ENCODE assay signal across 8 cellular contexts in genomic region chr7:39741942-39742623, GRCh38.
DNase-seq lines count a peak whose midpoint lies in the region; ATAC-seq, FAIRE-seq and TF ChIP-seq lines count a peak whose summit lies in the region.

No MANE protein-coding gene starts in this region.

- peak; percentile 83 for ATAC-seq in CD8-positive, alpha-beta T cell
- ATAC-seq in PC-3 = peak; percentile 19; the same call in 1 of the 2 replicates
- ATAC-seq in lower lobe of right lung = peak; percentile 75 to 83

- TF ChIP-seq CTCF in CD8-positive, alpha-beta T cell (IDR thresholded peaks at IDR 0.05) = peak; percentile 55
- TF ChIP-seq CTCF in PC-3 (conservative IDR thresholded peaks at IDR 0.05; ENCODE audit: low read depth, low read length) = peak; percentile 65
- peak; percentile 22 for TF ChIP-seq CTCF in astrocyte of the cerebellum (IDR thresholded peaks at IDR 0.05; ENCODE audit: low read depth, low read length, missing control alignments)
- TF ChIP-seq CTCF in lower lobe of right lung (IDR thresholded peaks at IDR 0.05) = peak; percentile 73
- TF ChIP-seq CTCF in thyroid gland (IDR thresholded peaks at IDR 0.05) = peak in 2 of 6 experiments; percentile 24 to 29

- TF ChIP-seq POLR2A in H54 (IDR thresholded peaks at IDR 0.05; ENCODE audit: low read depth, low read length) (no peak), thyroid gland (IDR thresholded peaks at IDR 0.05) (no peak)

- H3F3A ChIP-seq in PC-3 (ENCODE audit: low read length, unreplicated experiment) = no peaks in the 10 kb centered on the region

- no peaks in the 10 kb centered on the region for H3K36me3 ChIP-seq in CD8-positive, alpha-beta T cell (ENCODE audit: insufficient read depth, low read length)
- no peaks in the 10 kb centered on the region for H3K36me3 ChIP-seq in PC-3 (ENCODE audit: low read depth, low read length)
- H3K36me3 ChIP-seq in lower lobe of right lung = no peaks in the 10 kb centered on the region
- H3K36me3 ChIP-seq in thyroid gland = no peaks in the 10 kb centered on the region

- no peaks in the 10 kb centered on the region for H3K79me2 ChIP-seq in PC-3 (ENCODE audit: low read length)

- H3K4me3 ChIP-seq in CD8-positive, alpha-beta T cell (ENCODE audit: low read depth, low read length) = no peak overlapping the region
- H3K4me3 ChIP-seq in PC-3 (ENCODE audit: low read length) = no peak overlapping the region
- no peak overlapping the region for H3K4me3 ChIP-seq in astrocyte of the cerebellum (ENCODE audit: low read depth, low read length)
- no peak overlapping the region for H3K4me3 ChIP-seq in lower lobe of right lung
- H3K4me3 ChIP-seq in thyroid gland (replicated peaks in 1 of 3) = no peak overlapping the region

- POLR2A ChIA-PET in CD8-positive, alpha-beta T cell (lab: Charles Lee) = interaction anchor here (1.2 kb wide), 1 partner anchor 119 kb away, joined by 4 read pairs; the partner anchor contains the start of gene RALA
- POLR2A ChIA-PET in PC-3 (lab: Charles Lee; ENCODE audit: unreplicated experiment) = no interaction called here

- H3K9me2 ChIP-seq in PC-3 (replicated peaks; ENCODE audit: low read length) = no peaks in the 10 kb centered on the region

- H4K20me1 ChIP-seq in PC-3 (ENCODE audit: low read length) = no peaks in the 10 kb centered on the region

- WGBS in thyroid gland, 2 donors = 81 to 84% methylated on average over 12 to 13 of the region's 13 CpGs

- H3K4me2 ChIP-seq in PC-3 (ENCODE audit: low read length) = no peak overlapping the region

- in situ Hi-C loops in astrocyte of the cerebellum (cut with HindIII; ENCODE audit: low sequenced_read_pairs) = loop anchor here (10.0 kb wide), 1 partner anchor 157 kb away; no protein-coding TSS in a partner anchor

- no TSS peak for BruUV-seq in PC-3 (replicated peaks; lab: Mats Ljungman, UMichigan)

- no peak for FAIRE-seq in H54 (lab: Jason Lieb, UNC)

- CTCF ChIA-PET in CD8-positive, alpha-beta T cell (lab: Charles Lee) = interaction anchor here (0.6 to 22.4 kb wide), 8 partner anchors 9 to 186 kb away, joined by 3 to 556 read pairs (median 4); no protein-coding TSS in a partner anchor
- CTCF ChIA-PET in PC-3 (lab: Charles Lee) = interaction anchor here (0.5 to 1.0 kb wide), 2 partner anchors 19 to 161 kb away, joined by 5 to 9 read pairs; no protein-coding TSS in a partner anchor

- H3K4me1 ChIP-seq in CD8-positive, alpha-beta T cell (ENCODE audit: insufficient read depth, low read length) = peaks cover 4% of the 10 kb centered on the region
- H3K4me1 ChIP-seq in PC-3 (ENCODE audit: insufficient read depth, low read length) (no peaks in the 10 kb centered on the region; the same call in 1 of the 2 replicates), lower lobe of right lung (peaks cover 10% of the 10 kb centered on the region), thyroid gland (peaks cover 0 to 3% of the 10 kb centered on the region in 2 donors)

- H3K27me3 ChIP-seq in CD8-positive, alpha-beta T cell (ENCODE audit: insufficient read depth, low read length) = no peaks in the 10 kb centered on the region
- H3K27me3 ChIP-seq in PC-3 (ENCODE audit: low read length) (no peaks in the 10 kb centered on the region), lower lobe of right lung (ENCODE audit: low read depth) (no peaks in the 10 kb centered on the region), thyroid gland (no peaks in the 10 kb centered on the region)

- H3K27ac ChIP-seq in CD8-positive, alpha-beta T cell (ENCODE audit: low read depth, low read length) = no peak overlapping the region
- H3K27ac ChIP-seq in PC-3 (ENCODE audit: low read length) (no peak overlapping the region), lower lobe of right lung (no peak overlapping the region), thyroid gland (no peak overlapping the region)

- H3K4me1 Mint-ChIP-seq in CD8-positive, alpha-beta T cell (ENCODE audit: low read depth) = peaks cover 7% of the 10 kb centered on the region

- no peaks in the 10 kb centered on the region for H3K27me3 Mint-ChIP-seq in CD8-positive, alpha-beta T cell (ENCODE audit: low read depth)

- H2AFZ ChIP-seq in PC-3 (ENCODE audit: low read length) = no peak overlapping the region

- intact Hi-C loops in CD8-positive, alpha-beta T cell (cut with DNase I, micrococcal nuclease) = no loop called here
- intact Hi-C loops in PC-3 (cut with micrococcal nuclease) (no loop called here), lower lobe of right lung (cut with DNase I) (loop anchor here (5.0 kb wide), 1 partner anchor 155 kb away; no protein-coding TSS in a partner anchor), thyroid gland (cut with DNase I) (loop anchor here (10.0 kb wide), 1 partner anchor 117 kb away; the partner anchor contains the start of gene RALA)

- no peak overlapping the region for H3K9ac ChIP-seq in PC-3 (ENCODE audit: low read length)

- no peaks in the 10 kb centered on the region for H3K36me3 Mint-ChIP-seq in CD8-positive, alpha-beta T cell

- H3K9me3 Mint-ChIP-seq in CD8-positive, alpha-beta T cell = no peaks in the 10 kb centered on the region

- no peak overlapping the region for H3K27ac Mint-ChIP-seq in CD8-positive, alpha-beta T cell

- peak in 6 of 7 experiments; percentile 16 to 58 (median 50) for DNase-seq in CD8-positive, alpha-beta T cell
- DNase-seq in H54 (ENCODE audit: insufficient read length, low spot score) (peak; percentile 66), PC-3 (peak; percentile 36), astrocyte of the cerebellum (ENCODE audit: low read depth) (no peak), lower lobe of right lung (peak; percentile 72), ureter (ENCODE audit: low spot score) (no peak), cortex of kidney (lab: John Stamatoyannopoulos, UW) (no peak), thyroid gland (no peak)

- no peak overlapping the region for H3K4me3 Mint-ChIP-seq in CD8-positive, alpha-beta T cell

- no peaks in the 10 kb centered on the region for H3K9me3 ChIP-seq in CD8-positive, alpha-beta T cell (ENCODE audit: low read length)
- H3K9me3 ChIP-seq in PC-3 (ENCODE audit: low read length) (no peaks in the 10 kb centered on the region), lower lobe of right lung (no peaks in the 10 kb centered on the region), thyroid gland (no peaks in the 10 kb centered on the region)

Comparison
In these comparisons a context has a peak if more than half of its experiments do, and no peak if none do; other contexts are left out.
1. ATAC-seq: peak in every context shown above with its lines; median percentile 83 in CD8-positive, alpha-beta T cell; 79 in lower lobe of right lung; 19 in PC-3.
2. DNase-seq: peak in CD8-positive, alpha-beta T cell (6 of 7), H54 (single experiment), PC-3 (single experiment) and lower lobe of right lung (single experiment); none in astrocyte of the cerebellum (single experiment), ureter (single experiment), cortex of kidney (single experiment) and thyroid gland (0 of 2).
3. intact Hi-C loops: an anchor here in lower lobe of right lung (5.0 kb wide) and thyroid gland (10.0 kb wide); none called in CD8-positive, alpha-beta T cell and PC-3.